1 cellular context compared by ENCODE assay signal in genomic region chr7:19772323-19772722, GRCh38.
TF ChIP-seq lines count a peak whose summit lies in the region.

No MANE protein-coding gene starts in this region.

TF ChIP-seq in WTC11, 78 proteins besides CTCF, POLR2A, EP300 and RAD21 (continued from another document):
- no peak for TF ChIP-seq USF2 (CRISPR knock-in tag; IDR thresholded peaks at IDR 0.05)
- no peak for TF ChIP-seq E2F4 (CRISPR knock-in tag; IDR thresholded peaks at IDR 0.05; ENCODE audit: borderline replicate concordance, low read depth)
- no peak for TF ChIP-seq ATF6 (CRISPR knock-in tag; IDR thresholded peaks at IDR 0.05)
- TF ChIP-seq CDX4 (CRISPR knock-in tag; IDR thresholded peaks at IDR 0.05; ENCODE audit: borderline replicate concordance) = no peak
